ENCODE assay signal across 8 cellular contexts in genomic region chr19:7924651-7925170, GRCh38. TPM values are rescaled to one million over a fixed set of nuclear protein-coding genes. Genes with fewer than 3 reads are reported as not detected.
A peak's percentile ranks its signal among the peaks of the same experiment; 100 is the strongest.
DNase-seq lines count a peak whose midpoint lies in the region; ATAC-seq and TF ChIP-seq lines count a peak whose summit lies in the region.
"Had no signal": no experiment of that assay in that cellular context is flagged by ENCODE, and none has a peak within 500 bp of the region (broad histone marks: within the 10 kb centered on the region; RNA-seq: fewer than 3 reads in every experiment).

No MANE protein-coding gene starts in this region.

- no peak overlapping the region for H4K8ac ChIP-seq in mesenchymal stem cell (ENCODE audit: low read length)

- H2AFZ ChIP-seq in mesenchymal stem cell (ENCODE audit: low read depth, low read length): no peak overlapping the region
- no peak overlapping the region for H2AFZ ChIP-seq in Karpas-422 (ENCODE audit: low read length)

- H3K4me2 ChIP-seq in mesenchymal stem cell (ENCODE audit: low read length, poor library complexity, severe bottlenecking): peak overlapping the region; percentile 87
- no peak overlapping the region for H3K4me2 ChIP-seq in Karpas-422 (ENCODE audit: low read depth, low read length, poor library complexity, severe bottlenecking)

- no peak overlapping the region for H3K14ac ChIP-seq in mesenchymal stem cell (ENCODE audit: low read length in 2 of 2)

- no peak overlapping the region for H4K91ac ChIP-seq in mesenchymal stem cell (ENCODE audit: low read length)

- H3K9ac ChIP-seq in HUES64 (ENCODE audit: low read depth, low read length) (no peak overlapping the region), mesenchymal stem cell (ENCODE audit: low read length) (no peak overlapping the region), Karpas-422 (ENCODE audit: low read length) (no peak overlapping the region)

- H3K79me1 ChIP-seq in mesenchymal stem cell (replicated peaks; ENCODE audit: low read length, poor library complexity, severe bottlenecking): peaks cover 11% of the 10 kb centered on the region

- H3K4me3 ChIP-seq in HUES64 (ENCODE audit: low read length) (peak overlapping the region; percentile 60), brain microvascular endothelial cell (ENCODE audit: low read depth, low read length) (peak overlapping the region; percentile 15), mesenchymal stem cell (ENCODE audit: insufficient read depth in 1 of 2, low read depth in 1 of 2, low read length in 2 of 2) (peak overlapping the region in 1 of 2 experiments; percentile 62), tibial artery (peak overlapping the region; percentile 49 to 61), Karpas-422 (ENCODE audit: low read length) (no peak overlapping the region)

- no peaks in the 10 kb centered on the region for H3K27me3 ChIP-seq in HUES64 (ENCODE audit: insufficient read depth, low read length)
- H3K27me3 ChIP-seq in brain microvascular endothelial cell (replicated peaks): no peaks in the 10 kb centered on the region
- H3K27me3 ChIP-seq in mesenchymal stem cell (ENCODE audit: control insufficient read depth in 1 of 2, insufficient read depth in 1 of 2, low read length in 2 of 2): no peaks in the 10 kb centered on the region
- H3K27me3 ChIP-seq in tibial artery: peaks cover 0 to 4% of the 10 kb centered on the region in 2 donors
- no peaks in the 10 kb centered on the region for H3K27me3 ChIP-seq in Karpas-422 (ENCODE audit: low read length)

- H3K27ac ChIP-seq in HUES64 (ENCODE audit: low read depth, low read length) (no peak overlapping the region), brain microvascular endothelial cell (no peak overlapping the region), mesenchymal stem cell (ENCODE audit: low read length, poor library complexity, severe bottlenecking) (no peak overlapping the region), tibial artery (peak overlapping the region; percentile 56 to 85), Karpas-422 (ENCODE audit: low read length) (no peak overlapping the region)
- H3K27ac ChIP-seq: SJSA1 had no signal

- WGBS in HUES64: 62% methylated on average over 29 of the region's 34 CpGs
- 83% methylated on average over 23 of the region's 34 CpGs for WGBS in mesenchymal stem cell

- H3K23ac ChIP-seq in mesenchymal stem cell (ENCODE audit: low read length in 2 of 2): no peak overlapping the region

- no peak overlapping the region for H3K4ac ChIP-seq in mesenchymal stem cell (ENCODE audit: low read depth in 1 of 2, low read length in 2 of 2)

- no peak for ATAC-seq in GM21619 (IDR thresholded peaks at IDR 0.05; ENCODE audit: unreplicated experiment)

- H2BK15ac ChIP-seq in mesenchymal stem cell (ENCODE audit: low read depth, poor library complexity, severe bottlenecking): peak overlapping the region; percentile 71

- no peak overlapping the region for H2BK5ac ChIP-seq in mesenchymal stem cell (ENCODE audit: low read depth, low read length, poor library complexity, severe bottlenecking)

- H3K18ac ChIP-seq in mesenchymal stem cell (ENCODE audit: low read depth in 1 of 2, low read length in 2 of 2): peak overlapping the region in 1 of 2 experiments; percentile 37

- H3K9me3 ChIP-seq in HUES64 (ENCODE audit: insufficient read depth, low read depth, low read length) (no peaks in the 10 kb centered on the region), mesenchymal stem cell (ENCODE audit: control insufficient read depth, low read length) (no peaks in the 10 kb centered on the region), tibial artery (no peaks in the 10 kb centered on the region), Karpas-422 (ENCODE audit: low read length) (no peaks in the 10 kb centered on the region)

- H4K20me1 ChIP-seq in Karpas-422 (ENCODE audit: insufficient read depth, low read depth, low read length): peaks cover 40% of the 10 kb centered on the region

- H2BK120ac ChIP-seq in mesenchymal stem cell (ENCODE audit: low read depth, low read length): no peak overlapping the region

- intact Hi-C loops in tibial artery (cut with DNase I; ENCODE audit: low total_unique reads): no loop called here

- DNase-seq in brain microvascular endothelial cell (no peak), mesenchymal stem cell (no peak), tibial artery (no peak), Karpas-422 (no peak), activated gamma-delta T cell treated with Interleukin-2 at 50 U/mL for 16 hours (no peak)

- H3K36me3 ChIP-seq in HUES64 (ENCODE audit: insufficient read depth, low read length) (peaks cover 14% of the 10 kb centered on the region; the same call in 1 of the 2 replicates), brain microvascular endothelial cell (replicated peaks) (peaks cover 10% of the 10 kb centered on the region), mesenchymal stem cell (ENCODE audit: control insufficient read depth in 1 of 2, insufficient read depth in 2 of 2, low read depth in 1 of 2, low read length in 2 of 2) (peaks cover 18 to 46% of the 10 kb centered on the region in 2 experiments), tibial artery (peaks cover 9 to 20% (median 14%) of the 10 kb centered on the region in 3 donors), Karpas-422 (ENCODE audit: insufficient read depth, low read length) (0 out of 2 replicates have a peak, but pooled peaks cover 4% of the 10 kb centered on the region)

- H2AK5ac ChIP-seq in mesenchymal stem cell (ENCODE audit: low read length, severe bottlenecking): no peak overlapping the region

- H2BK12ac ChIP-seq in mesenchymal stem cell (ENCODE audit: low read length in 2 of 2): peak overlapping the region in 1 of 2 experiments; percentile 55

- in situ Hi-C loops in brain microvascular endothelial cell (cut with HindIII; ENCODE audit: low pct_ligation_motif_present, low sequenced_read_pairs): no loop called here

- TF ChIP-seq CTCF in brain microvascular endothelial cell (IDR thresholded peaks at IDR 0.05; ENCODE audit: low read depth, low read length, missing control alignments): no peak
- TF ChIP-seq CTCF in tibial artery (IDR thresholded peaks at IDR 0.05): no peak

- no peaks in the 10 kb centered on the region for H3K79me2 ChIP-seq in Karpas-422 (ENCODE audit: low read length)

- peaks cover 2% of the 10 kb centered on the region; the same call in 1 of the 2 replicates for H3K4me1 ChIP-seq in HUES64 (ENCODE audit: insufficient read depth, low read length)
- H3K4me1 ChIP-seq in mesenchymal stem cell (ENCODE audit: control insufficient read depth, insufficient read depth, low read depth, low read length): peaks cover 55% of the 10 kb centered on the region
- H3K4me1 ChIP-seq in tibial artery: peaks cover 4 to 92% (median 82%) of the 10 kb centered on the region in 4 donors
- H3K4me1 ChIP-seq in Karpas-422 (ENCODE audit: low read length): peaks cover 38% of the 10 kb centered on the region

- no peaks in the 10 kb centered on the region for H3K9me2 ChIP-seq in Karpas-422 (replicated peaks; ENCODE audit: insufficient read depth, low read length)

RNA-seq across cellular contexts. Expression of gene CTXN1, which starts 1.2 kb away (rescaled TPM):
- 64.0 TPM for polyA plus RNA-seq in HUES64 (2013, experiment 1 of 2)
- polyA plus RNA-seq in HUES64 (2013, experiment 2 of 2): 68.7 TPM
- 20.6 TPM for polyA plus RNA-seq in mesenchymal stem cell (2013, experiment 1 of 2)
- 19.0 TPM for polyA plus RNA-seq in mesenchymal stem cell (2013, experiment 2 of 2)
- 0.18 TPM in 1 of 2 replicates, not detected in the other for total RNA-seq in Karpas-422 (2014; rRNA removed; shearing (Covaris generic); ENCODE audit: low replicate concordance)
- total RNA-seq: SJSA1 had no signal

RNA-seq across cellular contexts. Expression of gene SNAPC2, which starts 4.6 kb away (rescaled TPM):
- 16.9 TPM for polyA plus RNA-seq in HUES64 (2013, experiment 1 of 2)
- 22.9 TPM for polyA plus RNA-seq in HUES64 (2013, experiment 2 of 2)
- 25.1 TPM for polyA plus RNA-seq in mesenchymal stem cell (2013, experiment 1 of 2)
- 25.1 TPM for polyA plus RNA-seq in mesenchymal stem cell (2013, experiment 2 of 2)
- total RNA-seq in Karpas-422 (2014; rRNA removed; shearing (Covaris generic); ENCODE audit: low replicate concordance): 9.8 and 22.0 TPM in 2 replicates

RNA-seq across cellular contexts. Expression of gene TGFBR3L, which starts 10.1 kb away (rescaled TPM):
- 0.40 TPM for polyA plus RNA-seq in HUES64 (2013, experiment 1 of 2)
- 1.5 TPM for polyA plus RNA-seq in HUES64 (2013, experiment 2 of 2)
- 3.1 TPM for polyA plus RNA-seq in mesenchymal stem cell (2013, experiment 1 of 2)
- polyA plus RNA-seq in mesenchymal stem cell (2013, experiment 2 of 2): 2.7 TPM
- total RNA-seq in Karpas-422 (2014; rRNA removed; shearing (Covaris generic); ENCODE audit: low replicate concordance): not detected in 2 replicates
- total RNA-seq: SJSA1 had no signal

RNA-seq across cellular contexts. Expression of gene TIMM44, which starts 18.8 kb away (rescaled TPM):
- polyA plus RNA-seq in HUES64 (2013, experiment 1 of 2): 64.3 TPM
- 53.5 TPM for polyA plus RNA-seq in HUES64 (2013, experiment 2 of 2)
- polyA plus RNA-seq in mesenchymal stem cell (2013, experiment 1 of 2): 43.2 TPM
- 41.3 TPM for polyA plus RNA-seq in mesenchymal stem cell (2013, experiment 2 of 2)
- total RNA-seq in Karpas-422 (2014; rRNA removed; shearing (Covaris generic); ENCODE audit: low replicate concordance): 43.7 and 53.1 TPM in 2 replicates

RNA-seq across cellular contexts. Expression of gene MAP2K7, which starts 21.0 kb away (rescaled TPM):
- polyA plus RNA-seq in HUES64 (2013, experiment 1 of 2): 29.0 TPM
- 24.5 TPM for polyA plus RNA-seq in HUES64 (2013, experiment 2 of 2)
- polyA plus RNA-seq in mesenchymal stem cell (2013, experiment 1 of 2): 19.1 TPM
- 18.7 TPM for polyA plus RNA-seq in mesenchymal stem cell (2013, experiment 2 of 2)
- total RNA-seq in Karpas-422 (2014; rRNA removed; shearing (Covaris generic); ENCODE audit: low replicate concordance): 10.4 and 14.4 TPM in 2 replicates

Comparison
In these comparisons a context has a peak if more than half of its experiments do, and no peak if none do; other contexts are left out.
1. H3K27ac ChIP-seq: peak in tibial artery (2 of 2); none in HUES64 (single experiment), brain microvascular endothelial cell (single experiment), mesenchymal stem cell (single experiment) and Karpas-422 (single experiment).